ENCODE assay signal across 7 cellular contexts in the genomic region with DNA sequence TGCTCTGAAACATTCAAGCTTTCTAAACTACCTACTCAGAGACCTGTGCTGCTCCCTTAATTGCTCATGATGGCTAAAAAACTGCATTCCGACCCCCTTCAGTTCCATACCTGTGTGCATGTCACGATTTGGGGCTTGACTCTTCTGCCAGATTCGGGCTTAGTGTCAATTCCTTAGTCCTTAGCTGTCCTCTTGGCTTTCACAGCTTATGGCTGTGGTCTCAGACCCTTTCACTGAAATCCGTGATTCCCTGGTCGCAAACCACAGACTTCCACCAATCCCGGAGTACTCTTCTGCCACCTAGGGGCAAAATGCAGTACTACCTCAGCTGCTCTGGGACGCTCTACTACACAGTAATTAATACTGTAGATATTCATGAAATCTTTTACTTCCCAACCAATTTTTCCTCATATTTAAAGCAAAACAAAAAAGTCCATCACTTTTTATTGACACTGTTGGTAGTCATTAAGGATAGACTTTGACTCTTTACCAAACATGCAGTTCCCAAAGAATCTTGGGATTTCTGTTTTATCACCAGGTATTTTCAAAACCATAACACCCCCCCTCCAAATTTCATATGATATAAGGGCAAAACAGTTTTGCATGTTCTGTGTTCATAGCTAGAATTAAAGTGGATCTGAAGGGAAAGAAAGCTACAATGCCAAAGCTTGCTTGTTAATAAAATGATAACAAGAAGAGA.
DNase-seq lines count a peak whose midpoint lies in the region; ATAC-seq, FAIRE-seq and TF ChIP-seq lines count a peak whose summit lies in the region.

No MANE protein-coding gene starts in this region.

- no peaks in the 10 kb centered on the region for H3K79me2 ChIP-seq in GM12878 (ENCODE audit: control insufficient read depth, insufficient read depth, low read length)

- DNase-seq in GM04504 (ENCODE audit: low read depth), result peak; percentile 21
- peak; percentile 79 for DNase-seq in SHP77 treated with DMSO at 0.1 percent for 48 hours (lab: John Stamatoyannopoulos, UW)
- DNase-seq in GM12878 (ENCODE audit: low read depth, low spot score), result peak; percentile 7
- DNase-seq in spleen, result no peak

- CTCF ChIA-PET in GM12878 (lab: Yijun Ruan, JAX), result interaction anchor here (0.6 to 2.5 kb wide), 13 partner anchors 10 to 1257 kb away, joined by 3 to 30 read pairs (median 3); no protein-coding TSS in a partner anchor

- H3K4me3 ChIP-seq in HUES64 (ENCODE audit: low read length) (no peak overlapping the region), GM12878 (no peak overlapping the region), iPS-15b (ENCODE audit: low read depth, low read length) (peak overlapping the region; percentile 24), spleen (no peak overlapping the region)

- H3K4me1 ChIP-seq in HUES64 (ENCODE audit: insufficient read depth, low read length), result peaks cover 9% of the 10 kb centered on the region; the same call in 1 of the 2 replicates
- H3K4me1 ChIP-seq in GM12878 (ENCODE audit: control insufficient read depth, insufficient read depth, low read length), result no peaks in the 10 kb centered on the region
- peaks cover 6% of the 10 kb centered on the region for H3K4me1 ChIP-seq in iPS-15b (ENCODE audit: control insufficient read depth, insufficient read depth, low read length)
- peaks cover 0 to 4% (median 0%) of the 10 kb centered on the region in 6 donors for H3K4me1 ChIP-seq in spleen

- H3K27ac ChIP-seq in HUES64 (ENCODE audit: low read depth, low read length) (no peak overlapping the region), GM12878 (ENCODE audit: control insufficient read depth, insufficient read depth) (no peak overlapping the region), spleen (no peak overlapping the region)

- no peak for TF ChIP-seq POLR2A in GM12878 (IDR thresholded peaks at IDR 0.05; ENCODE audit: low read depth, low read length)
- no peak for TF ChIP-seq POLR2A in spleen (IDR thresholded peaks at IDR 0.05)

- no peaks in the 10 kb centered on the region for H3K27me3 ChIP-seq in HUES64 (ENCODE audit: insufficient read depth, low read length)
- no peaks in the 10 kb centered on the region for H3K27me3 ChIP-seq in GM12878 (replicated peaks in 1 of 2; ENCODE audit: control insufficient read depth in 2 of 2, insufficient read depth in 2 of 2, low read length in 1 of 2)
- H3K27me3 ChIP-seq in iPS-15b (ENCODE audit: control insufficient read depth, insufficient read depth, low read length), result no peaks in the 10 kb centered on the region
- peaks cover 0 to 6% (median 0%) of the 10 kb centered on the region in 7 donors for H3K27me3 ChIP-seq in spleen (replicated peaks in 1 of 7)

- H3K36me3 ChIP-seq in HUES64 (ENCODE audit: insufficient read depth, low read length) (no peaks in the 10 kb centered on the region), GM12878 (ENCODE audit: control insufficient read depth in 2 of 2, insufficient read depth in 2 of 2, low read length in 1 of 2) (no peaks in the 10 kb centered on the region), iPS-15b (ENCODE audit: control insufficient read depth, insufficient read depth, low read length) (no peaks in the 10 kb centered on the region), spleen (no peaks in the 10 kb centered on the region)

- POLR2A ChIA-PET in GM12878 (lab: Charles Lee), result no interaction called here

- BruUV-seq in GM12878 (replicated peaks; lab: Mats Ljungman, UMichigan), result no TSS peak

- intact Hi-C loops in GM12878 (cut with micrococcal nuclease; ENCODE audit: unreplicated experiment) (loop anchor here (2.0 to 5.0 kb wide), 2 partner anchors 1200 to 1246 kb away; no protein-coding TSS in a partner anchor), spleen (cut with DNase I; ENCODE audit: low total_unique reads) (no loop called here)

- H4K20me1 ChIP-seq in GM12878 (ENCODE audit: control insufficient read depth, insufficient read depth), result no peaks in the 10 kb centered on the region

- FAIRE-seq in GM12878 (lab: Jason Lieb, UNC), result no peak

- TF ChIP-seq EP300 in GM12878 (IDR thresholded peaks at IDR 0.05; ENCODE audit: borderline replicate concordance in 1 of 2, control insufficient read depth in 1 of 2, low read depth in 2 of 2, low read length in 2 of 2), result no peak

- no peak overlapping the region for H2AFZ ChIP-seq in GM12878 (ENCODE audit: control insufficient read depth, low read depth, low read length)

- TF ChIP-seq CTCF in GM12878 (IDR thresholded peaks at IDR 0.05 in 2 of 3, conservative IDR thresholded peaks at IDR 0.05 in 1 of 3; ENCODE audit: control insufficient read depth in 2 of 3, extremely low read depth in 1 of 3, insufficient read depth in 1 of 3, low read depth in 3 of 3, low read length in 3 of 3) (peak; percentile 76 to 89 (median 89)), spleen (IDR thresholded peaks at IDR 0.05 in 8 of 11, conservative IDR thresholded peaks at IDR 0.05 in 3 of 11) (peak; percentile 23 to 84 (median 72))

- WGBS in HUES64, result 14% methylated on average over 7 of the region's 7 CpGs
- 19% methylated on average over 7 of the region's 7 CpGs for WGBS in GM12878 (ENCODE audit: insufficient coverage, insufficient replicate concordance, low lambda C conversion rate, missing lambda C conversion rate)
- 13 to 23% (median 17%) methylated on average over 7 of the region's 7 CpGs for WGBS in spleen, 5 donors

- H3K9ac ChIP-seq in HUES64 (ENCODE audit: low read depth, low read length) (peak overlapping the region; percentile 5; the same call in 1 of the 2 replicates), GM12878 (ENCODE audit: control insufficient read depth, insufficient read depth, low read length) (no peak overlapping the region), iPS-15b (ENCODE audit: low read depth, low read length) (no peak overlapping the region)

- in situ Hi-C loops in GM12878 (cut with MboI), result no loop called here

- RAD21 ChIA-PET in GM12878 (lab: Charles Lee; ENCODE audit: unreplicated experiment), result no interaction called here

- H3K9me3 ChIP-seq in HUES64 (ENCODE audit: insufficient read depth, low read depth, low read length) (no peaks in the 10 kb centered on the region), GM12878 (replicated peaks; ENCODE audit: control insufficient read depth, insufficient read depth, low read length) (no peaks in the 10 kb centered on the region), iPS-15b (ENCODE audit: control insufficient read depth, insufficient read depth, low read length) (no peaks in the 10 kb centered on the region), spleen (no peaks in the 10 kb centered on the region)

- SMC1A ChIA-PET in GM12878 (lab: Charles Lee; ENCODE audit: uncharacterized antibody, unreplicated experiment), result interaction anchor here (0.7 to 1.4 kb wide), 6 partner anchors 9 to 1067 kb away, joined by 3 to 7 read pairs (median 3); no protein-coding TSS in a partner anchor

- H3K4me2 ChIP-seq in GM12878 (ENCODE audit: control insufficient read depth, insufficient read depth), result no peak overlapping the region

- peak; percentile 79 for TF ChIP-seq RAD21 in GM12878 (IDR thresholded peaks at IDR 0.05; ENCODE audit: insufficient read depth, low read depth, low read length)

- ATAC-seq in GM21515 (IDR thresholded peaks at IDR 0.05; ENCODE audit: unreplicated experiment), result peak; percentile 85
- peak; percentile 84 for ATAC-seq in GM12878

TF ChIP-seq in GM12878, 131 proteins besides CTCF, POLR2A, EP300 and RAD21:
- TF ChIP-seq IKZF1 (conservative IDR thresholded peaks at IDR 0.05) (0 out of 2 replicates have a peak, but pooled peaks have one; percentile 16), RUNX3 (IDR thresholded peaks at IDR 0.05; ENCODE audit: low read length) (peak; percentile 76), SMC3 (IDR thresholded peaks at IDR 0.05; ENCODE audit: borderline replicate concordance, low read length) (peak; percentile 60), NR2F1 (conservative IDR thresholded peaks at IDR 0.05) (no peak)
- TF ChIP-seq, protein P1, sequence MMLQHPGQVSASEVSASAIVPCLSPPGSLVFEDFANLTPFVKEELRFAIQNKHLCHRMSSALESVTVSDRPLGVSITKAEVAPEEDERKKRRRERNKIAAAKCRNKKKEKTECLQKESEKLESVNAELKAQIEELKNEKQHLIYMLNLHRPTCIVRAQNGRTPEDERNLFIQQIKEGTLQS (IDR thresholded peaks at IDR 0.05; ENCODE audit: borderline replicate concordance, extremely low read depth, low read depth, low read length), result 0 out of 2 replicates have a peak, but pooled peaks have one; percentile 13
- TF ChIP-seq, protein P2, sequence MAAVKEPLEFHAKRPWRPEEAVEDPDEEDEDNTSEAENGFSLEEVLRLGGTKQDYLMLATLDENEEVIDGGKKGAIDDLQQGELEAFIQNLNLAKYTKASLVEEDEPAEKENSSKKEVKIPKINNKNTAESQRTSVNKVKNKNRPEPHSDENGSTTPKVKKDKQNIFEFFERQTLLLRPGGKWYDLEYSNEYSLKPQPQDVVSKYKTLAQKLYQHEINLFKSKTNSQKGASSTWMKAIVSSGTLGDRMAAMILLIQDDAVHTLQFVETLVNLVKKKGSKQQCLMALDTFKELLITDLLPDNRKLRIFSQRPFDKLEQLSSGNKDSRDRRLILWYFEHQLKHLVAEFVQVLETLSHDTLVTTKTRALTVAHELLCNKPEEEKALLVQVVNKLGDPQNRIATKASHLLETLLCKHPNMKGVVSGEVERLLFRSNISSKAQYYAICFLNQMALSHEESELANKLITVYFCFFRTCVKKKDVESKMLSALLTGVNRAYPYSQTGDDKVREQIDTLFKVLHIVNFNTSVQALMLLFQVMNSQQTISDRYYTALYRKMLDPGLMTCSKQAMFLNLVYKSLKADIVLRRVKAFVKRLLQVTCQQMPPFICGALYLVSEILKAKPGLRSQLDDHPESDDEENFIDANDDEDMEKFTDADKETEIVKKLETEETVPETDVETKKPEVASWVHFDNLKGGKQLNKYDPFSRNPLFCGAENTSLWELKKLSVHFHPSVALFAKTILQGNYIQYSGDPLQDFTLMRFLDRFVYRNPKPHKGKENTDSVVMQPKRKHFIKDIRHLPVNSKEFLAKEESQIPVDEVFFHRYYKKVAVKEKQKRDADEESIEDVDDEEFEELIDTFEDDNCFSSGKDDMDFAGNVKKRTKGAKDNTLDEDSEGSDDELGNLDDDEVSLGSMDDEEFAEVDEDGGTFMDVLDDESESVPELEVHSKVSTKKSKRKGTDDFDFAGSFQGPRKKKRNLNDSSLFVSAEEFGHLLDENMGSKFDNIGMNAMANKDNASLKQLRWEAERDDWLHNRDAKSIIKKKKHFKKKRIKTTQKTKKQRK (IDR thresholded peaks at IDR 0.05; ENCODE audit: low read depth, low read length), result no peak
